ENCODE assay signal across 1 cellular context in the genomic region with DNA sequence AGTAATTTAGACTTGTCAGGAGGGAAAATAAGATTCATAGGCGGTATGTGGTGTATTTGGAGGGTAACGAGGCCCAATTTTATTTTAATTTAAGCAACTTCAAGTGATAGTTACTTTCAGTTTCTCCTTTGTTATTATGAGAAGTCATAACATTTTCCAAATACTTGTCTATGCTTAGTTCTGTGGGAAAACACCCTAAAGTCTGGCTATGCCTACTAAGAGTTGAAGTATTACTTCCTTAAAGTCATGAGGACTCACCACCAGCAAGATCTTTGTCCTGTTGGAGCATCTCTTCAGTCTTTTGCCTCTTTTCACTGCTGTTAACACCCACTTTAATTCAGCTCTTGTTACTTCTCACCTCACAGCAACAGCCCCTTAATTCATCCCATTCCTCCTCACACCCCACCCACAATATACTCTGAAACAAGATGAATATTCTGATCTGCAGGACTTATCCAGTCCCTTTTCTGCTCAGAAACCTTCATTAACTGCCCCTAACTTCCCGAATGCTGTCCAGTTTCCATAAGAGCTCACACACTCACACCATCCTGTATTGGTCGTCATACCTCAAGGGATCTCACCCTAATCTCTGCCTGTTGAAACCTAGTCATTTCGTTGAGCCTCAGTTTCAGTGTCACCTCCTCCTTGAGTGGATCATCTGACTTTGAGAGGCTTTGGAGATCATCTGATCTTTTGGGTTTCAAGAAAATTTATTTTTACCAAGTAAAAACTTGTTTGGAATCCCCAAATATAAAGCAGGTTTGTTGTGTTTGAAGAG.
TF ChIP-seq lines count a peak whose summit lies in the region.

No MANE protein-coding gene starts in this region.

TF ChIP-seq in IMR-90, 13 proteins besides CTCF, POLR2A, EP300 and RAD21 (continued from another document):
- TF ChIP-seq MAFK (IDR thresholded peaks at IDR 0.05; ENCODE audit: low read depth, low read length), result no peak
